In genomic region chr1:165369255-165369848, GRCh38 we compare ENCODE assay signal across 8 cellular contexts. TPM values are rescaled to one million over a fixed set of nuclear protein-coding genes. Genes with fewer than 3 reads are reported as not detected.
DNase-seq lines count a peak whose midpoint lies in the region; ATAC-seq and TF ChIP-seq lines count a peak whose summit lies in the region.

No MANE protein-coding gene starts in this region.

- POLR2A ChIA-PET in BJ (lab: Charles Lee): no interaction called here
- POLR2A ChIA-PET in activated naive CD8-positive, alpha-beta T cell treated with anti-CD3 and anti-CD28 coated beads, Interleukin-2, amount 10 ng/mL, durations not matched to agents 7 days and 5 days (lab: Charles Lee): no interaction called here

- H3K4me3 ChIP-seq in BJ (ENCODE audit: low read depth, low read length): no peak overlapping the region
- no peak overlapping the region for H3K4me3 ChIP-seq in smooth muscle cell

- no peaks in the 10 kb centered on the region for H3K9me3 Mint-ChIP-seq in activated naive CD8-positive, alpha-beta T cell treated with anti-CD3 and anti-CD28 coated beads, Interleukin-2, amount 10 ng/mL, durations not matched to agents 7 days and 5 days

- no peak overlapping the region for H3K27ac Mint-ChIP-seq in activated naive CD8-positive, alpha-beta T cell treated with anti-CD3 and anti-CD28 coated beads, Interleukin-2, amount 10 ng/mL, durations not matched to agents 7 days and 5 days

- peaks cover 2% of the 10 kb centered on the region for H3K4me1 Mint-ChIP-seq in activated naive CD8-positive, alpha-beta T cell treated with anti-CD3 and anti-CD28 coated beads, Interleukin-2, amount 10 ng/mL, durations not matched to agents 7 days and 5 days

- H3K9me3 ChIP-seq in smooth muscle cell (replicated peaks; ENCODE audit: low read depth): no peaks in the 10 kb centered on the region

- no peak overlapping the region for H3K4me3 Mint-ChIP-seq in activated naive CD8-positive, alpha-beta T cell treated with anti-CD3 and anti-CD28 coated beads, Interleukin-2, amount 10 ng/mL, durations not matched to agents 7 days and 5 days

- no peaks in the 10 kb centered on the region for H3K36me3 Mint-ChIP-seq in activated naive CD8-positive, alpha-beta T cell treated with anti-CD3 and anti-CD28 coated beads, Interleukin-2, amount 10 ng/mL, durations not matched to agents 7 days and 5 days

- H3K79me2 ChIP-seq in smooth muscle cell (ENCODE audit: low read depth): no peaks in the 10 kb centered on the region

- no peaks in the 10 kb centered on the region for H4K20me1 ChIP-seq in smooth muscle cell (ENCODE audit: low read depth)

- no peak overlapping the region for H3K4me2 ChIP-seq in smooth muscle cell

- H3F3A ChIP-seq in smooth muscle cell (ENCODE audit: low read depth): no peaks in the 10 kb centered on the region

- 20% methylated on average over 9 of the region's 9 CpGs for WGBS in smooth muscle cell (ENCODE audit: low lambda C conversion rate)

- no peak overlapping the region for H3K9ac ChIP-seq in smooth muscle cell (ENCODE audit: low read depth)

- no peak overlapping the region for H3K27ac ChIP-seq in smooth muscle cell (ENCODE audit: low read depth)

- TF ChIP-seq CTCF in BJ (IDR thresholded peaks at IDR 0.05; ENCODE audit: insufficient read depth, low read depth, low read length) (peak; percentile 95), smooth muscle cell (IDR thresholded peaks at IDR 0.05; ENCODE audit: borderline replicate concordance, insufficient read depth, poor library complexity, severe bottlenecking) (peak; percentile 83)

- CTCF ChIA-PET in BJ (lab: Yijun Ruan, JAX): interaction anchor here (0.5 to 5.6 kb wide), 25 partner anchors 6 to 1222 kb away, joined by 3 to 59 read pairs (median 5); no protein-coding TSS in a partner anchor

- H3K4me1 ChIP-seq in smooth muscle cell (ENCODE audit: low read depth): no peaks in the 10 kb centered on the region

- ATAC-seq in GM18511 (IDR thresholded peaks at IDR 0.05; ENCODE audit: unreplicated experiment) (peak; percentile 74), HG03469 (IDR thresholded peaks at IDR 0.05; ENCODE audit: unreplicated experiment) (peak; percentile 74), left ventricle myocardium superior (peak; percentile 63)
- ATAC-seq in activated naive CD8-positive, alpha-beta T cell treated with anti-CD3 and anti-CD28 coated beads, Interleukin-2, amount 10 ng/mL, durations not matched to agents 7 days and 5 days (ENCODE audit: low read depth): peak; percentile 36

- peaks cover 57% of the 10 kb centered on the region for H3K27me3 Mint-ChIP-seq in activated naive CD8-positive, alpha-beta T cell treated with anti-CD3 and anti-CD28 coated beads, Interleukin-2, amount 10 ng/mL, durations not matched to agents 7 days and 5 days

- no peaks in the 10 kb centered on the region for H3K36me3 ChIP-seq in BJ (ENCODE audit: control insufficient read depth, insufficient read depth, low read length)
- no peaks in the 10 kb centered on the region for H3K36me3 ChIP-seq in smooth muscle cell (ENCODE audit: low read depth)

- no peak for DNase-seq in BJ (ENCODE audit: low read depth)
- DNase-seq in RPMI8226: peak; percentile 55
- peak; percentile 68 for DNase-seq in activated naive CD8-positive, alpha-beta T cell treated with anti-CD3 and anti-CD28 coated beads, Interleukin-2, amount 10 ng/mL, durations not matched to agents 7 days and 5 days
- DNase-seq in left ventricle myocardium superior: peak; percentile 69
- DNase-seq in smooth muscle cell (lab: John Stamatoyannopoulos, UW; ENCODE audit: unreplicated experiment): peak; percentile 28
- no peak for DNase-seq in NCI-H2171 treated with DMSO at 0.1 percent for 48 hours (lab: John Stamatoyannopoulos, UW)

- intact Hi-C loops in left ventricle myocardium superior (cut with micrococcal nuclease): loop anchor here (10.0 kb wide), 1 partner anchor 225 kb away; no protein-coding TSS in a partner anchor

- no peak overlapping the region for H2AFZ ChIP-seq in smooth muscle cell (ENCODE audit: low read depth)

- H3K27me3 ChIP-seq in BJ (ENCODE audit: control insufficient read depth, insufficient read depth, low read length): peaks cover under 1% of the 10 kb centered on the region
- peaks cover 29% of the 10 kb centered on the region for H3K27me3 ChIP-seq in smooth muscle cell (ENCODE audit: low read depth)

RNA-seq across cellular contexts. Expression of gene LMX1A, which starts 12.8 kb away (rescaled TPM):
- polyA plus RNA-seq in BJ (2011; rRNA removed) (not detected in 2 replicates), smooth muscle cell (not detected in 2 replicates)
- polyA minus RNA-seq in BJ (2011; rRNA and poly(A)+ RNA removed): not detected in 2 replicates
- total RNA-seq in activated naive CD8-positive, alpha-beta T cell treated with anti-CD3 and anti-CD28 coated beads, Interleukin-2, amount 10 ng/mL, durations not matched to agents 7 days and 5 days: not detected
- total RNA-seq in left ventricle myocardium superior (not detected), smooth muscle cell (not detected in 2 replicates)

Comparison
In these comparisons a context has a peak if more than half of its experiments do, and no peak if none do; other contexts are left out.
1. DNase-seq: peak in RPMI8226 (single experiment), activated naive CD8-positive, alpha-beta T cell treated with anti-CD3 and anti-CD28 coated beads, Interleukin-2, amount 10 ng/mL, durations not matched to agents 7 days and 5 days (single experiment), left ventricle myocardium superior (single experiment) and smooth muscle cell (single experiment); none in BJ (single experiment) and NCI-H2171 treated with DMSO at 0.1 percent for 48 hours (single experiment).
2. Peak in every context shown above with its lines, with median percentiles within 50 percentile points of each other: ATAC-seq.